Comparison of ENCODE assay signal across 29 cellular contexts in the genomic region with DNA sequence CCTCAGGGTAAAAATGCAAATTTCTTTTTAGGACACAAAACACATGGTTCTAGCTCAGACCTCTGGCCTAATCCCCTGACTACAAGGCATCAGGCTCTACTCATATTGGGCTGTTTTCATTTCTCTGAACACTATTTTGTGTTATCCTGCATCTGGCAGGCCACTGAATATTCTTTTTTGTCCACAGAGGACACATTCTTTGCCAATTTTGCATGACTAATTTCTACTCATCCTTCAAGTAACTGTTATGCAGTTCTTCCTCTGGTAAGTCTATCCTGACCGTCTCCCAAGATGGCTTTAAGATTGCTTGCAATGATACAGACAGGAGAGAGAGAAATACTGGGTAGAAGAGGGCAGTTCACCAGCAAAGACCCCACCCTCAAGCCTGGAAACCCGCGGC.
"Had no signal": no experiment of that assay in that cellular context is flagged by ENCODE, and none has a peak within 500 bp of the region (broad histone marks: within the 10 kb centered on the region; RNA-seq: fewer than 3 reads in every experiment).

No MANE protein-coding gene starts in this region.

- H3K27me3 ChIP-seq: SJCRH30 had no signal

- H3K36me3 ChIP-seq: SJCRH30, WERI-Rb-1 had no signal

- H3K36me3 Mint-ChIP-seq: activated CD8-positive, alpha-beta memory T cell treated with anti-CD3 and anti-CD28 coated beads, Interleukin-2, amount 10 ng/mL, durations not matched to agents 7 days and 5 days; activated naive CD4-positive, alpha-beta T cell treated with anti-CD3 and anti-CD28 coated beads, Interleukin-2, amount 10 ng/mL, durations not matched to agents 7 days and 5 days; activated naive CD8-positive, alpha-beta T cell; brain had no signal

- H3K9me3 ChIP-seq: SJCRH30 had no signal

- H3K27me3 Mint-ChIP-seq: activated CD4-positive, alpha-beta memory T cell treated with anti-CD3 and anti-CD28 coated beads, Interleukin-2, amount 10 ng/mL, durations not matched to agents 7 days and 5 days; activated CD8-positive, alpha-beta memory T cell treated with anti-CD3 and anti-CD28 coated beads, Interleukin-2, amount 10 ng/mL, durations not matched to agents 7 days and 5 days; activated naive CD4-positive, alpha-beta T cell treated with anti-CD3 and anti-CD28 coated beads, Interleukin-2, amount 10 ng/mL, durations not matched to agents 7 days and 5 days; activated naive CD8-positive, alpha-beta T cell treated with anti-CD3 and anti-CD28 coated beads, Interleukin-2, amount 50 U/mL, for 24 hours had no signal

- H3K4me3 ChIP-seq: SJCRH30, SK-N-MC had no signal

- H3K27ac Mint-ChIP-seq: activated CD4-positive, alpha-beta memory T cell treated with anti-CD3 and anti-CD28 coated beads, Interleukin-2, amount 10 ng/mL, durations not matched to agents 7 days and 5 days; activated CD8-positive, alpha-beta memory T cell treated with anti-CD3 and anti-CD28 coated beads, Interleukin-2, amount 10 ng/mL, durations not matched to agents 7 days and 5 days; activated naive CD4-positive, alpha-beta T cell treated with anti-CD3 and anti-CD28 coated beads, Interleukin-2, amount 10 ng/mL, durations not matched to agents 7 days and 5 days; activated naive CD8-positive, alpha-beta T cell; activated naive CD8-positive, alpha-beta T cell treated with anti-CD3 and anti-CD28 coated beads, Interleukin-2, amount 50 U/mL, for 24 hours had no signal

- DNase-seq: activated CD4-positive, alpha-beta memory T cell treated with anti-CD3 and anti-CD28 coated beads, Interleukin-2, amount 10 ng/mL, durations not matched to agents 7 days and 5 days; activated CD4-positive, alpha-beta T cell treated with anti-CD3 and anti-CD28 coated beads for 1 hour; activated CD4-positive, alpha-beta T cell treated with anti-CD3 and anti-CD28 coated beads for 48 hours; activated CD4-positive, CD25-positive, alpha-beta regulatory T cell; activated CD8-positive, alpha-beta memory T cell treated with anti-CD3 and anti-CD28 coated beads for 24 hours; activated CD8-positive, alpha-beta memory T cell treated with anti-CD3 and anti-CD28 coated beads, Interleukin-2, amount 10 ng/mL, durations not matched to agents 7 days and 5 days; activated CD8-positive, alpha-beta memory T cell treated with anti-CD3 and anti-CD28 coated beads, Interleukin-2, amount 50 U/mL, for 48 hours; activated effector memory CD4-positive, alpha-beta T cell treated with Interleukin-2 at 50 U/mL for 16 hours; activated naive CD4-positive, alpha-beta T cell treated with anti-CD3 and anti-CD28 coated beads, Interleukin-2, amount 10 ng/mL, durations not matched to agents 7 days and 5 days; activated naive CD8-positive, alpha-beta T cell treated with anti-CD3 and anti-CD28 coated beads, Interleukin-2, amount 50 U/mL, for 24 hours; activated T-cell treated with anti-CD3 and anti-CD28 coated beads, Interleukin-2, amount 50 U/mL, for 48 hours; caudate nucleus; Karpas-422; MM.1S; MV-4-11; NCI-H1092; NCI-H1436 treated with DMSO at 0.1 percent for 48 hours; NCI-H1694 treated with DMSO at 0.1 percent for 48 hours; NCI-H2029; NCI-H345; NCI-H510A; NCI-H526; SHP77; T1000; WERI-Rb-1 had no signal

- H3K9me3 Mint-ChIP-seq: activated naive CD4-positive, alpha-beta T cell treated with anti-CD3 and anti-CD28 coated beads, Interleukin-2, amount 10 ng/mL, durations not matched to agents 7 days and 5 days; activated naive CD8-positive, alpha-beta T cell treated with anti-CD3 and anti-CD28 coated beads, Interleukin-2, amount 50 U/mL, for 24 hours; brain had no signal

- H3K27ac ChIP-seq: SK-N-MC, WERI-Rb-1 had no signal

- H3K4me1 ChIP-seq: SJCRH30 had no signal

- H3K4me3 Mint-ChIP-seq: activated CD4-positive, alpha-beta memory T cell treated with anti-CD3 and anti-CD28 coated beads, Interleukin-2, amount 10 ng/mL, durations not matched to agents 7 days and 5 days; activated CD8-positive, alpha-beta memory T cell treated with anti-CD3 and anti-CD28 coated beads, Interleukin-2, amount 10 ng/mL, durations not matched to agents 7 days and 5 days; activated naive CD4-positive, alpha-beta T cell treated with anti-CD3 and anti-CD28 coated beads, Interleukin-2, amount 10 ng/mL, durations not matched to agents 7 days and 5 days; activated naive CD8-positive, alpha-beta T cell; activated naive CD8-positive, alpha-beta T cell treated with anti-CD3 and anti-CD28 coated beads, Interleukin-2, amount 50 U/mL, for 24 hours had no signal

- H3K4me1 Mint-ChIP-seq: activated CD4-positive, alpha-beta memory T cell treated with anti-CD3 and anti-CD28 coated beads, Interleukin-2, amount 10 ng/mL, durations not matched to agents 7 days and 5 days; activated CD8-positive, alpha-beta memory T cell treated with anti-CD3 and anti-CD28 coated beads, Interleukin-2, amount 10 ng/mL, durations not matched to agents 7 days and 5 days; activated naive CD4-positive, alpha-beta T cell treated with anti-CD3 and anti-CD28 coated beads, Interleukin-2, amount 10 ng/mL, durations not matched to agents 7 days and 5 days; activated naive CD8-positive, alpha-beta T cell treated with anti-CD3 and anti-CD28 coated beads, Interleukin-2, amount 50 U/mL, for 24 hours had no signal
